30 cellular contexts compared by ENCODE assay signal in genomic region chr18:45127395-45127794, GRCh38.
"Had no signal": no experiment of that assay in that cellular context is flagged by ENCODE, and none has a peak within 500 bp of the region (broad histone marks: within the 10 kb centered on the region; RNA-seq: fewer than 3 reads in every experiment).

No MANE protein-coding gene starts in this region.

- H3K4me1 Mint-ChIP-seq: activated T-helper 17 cell treated with anti-CD3 and anti-CD28 coated beads, Interleukin-2, amount 50 U/mL, for 72 hours; naive thymus-derived CD4-positive, alpha-beta T cell; WTC11 had no signal

- H3K9me3 Mint-ChIP-seq: activated CD8-positive, alpha-beta T cell treated with anti-CD3 and anti-CD28 coated beads for 36 hours; activated T-cell treated with anti-CD3 and anti-CD28 coated beads, Interleukin-2, amount 50 U/mL, for 4 hours; neural crest cell had no signal

- ATAC-seq: activated CD8-positive, alpha-beta T cell treated with anti-CD3 and anti-CD28 coated beads for 36 hours; activated T-cell treated with anti-CD3 and anti-CD28 coated beads, Interleukin-2, amount 50 U/mL, for 4 hours; activated T-helper 17 cell treated with anti-CD3 and anti-CD28 coated beads, Interleukin-2, amount 50 U/mL, for 72 hours; gastroesophageal sphincter; left ventricle myocardium superior; naive thymus-derived CD4-positive, alpha-beta T cell; psoas muscle; upper lobe of right lung; WTC11 had no signal

- H3K27ac ChIP-seq: epithelial cell of prostate, esophagus squamous epithelium, gastroesophageal sphincter, hepatocyte, parathyroid adenoma, psoas muscle, right atrium auricular region, suprapubic skin, tibial artery, upper lobe of right lung had no signal

- H3K27ac Mint-ChIP-seq: activated CD8-positive, alpha-beta T cell treated with anti-CD3 and anti-CD28 coated beads for 36 hours; activated T-helper 17 cell treated with anti-CD3 and anti-CD28 coated beads, Interleukin-2, amount 50 U/mL, for 72 hours; naive thymus-derived CD4-positive, alpha-beta T cell; T-helper 1 cell treated with Interleukin-12 subunit alpha and Interleukin-12 subunit beta and Interleukin-4 antibody, amounts not matched to agents 30 μg/mL and 1 μg/mL, for 36 hours; WTC11 had no signal

- H3K4me3 Mint-ChIP-seq: activated CD8-positive, alpha-beta T cell treated with anti-CD3 and anti-CD28 coated beads for 36 hours; activated T-cell treated with anti-CD3 and anti-CD28 coated beads, Interleukin-2, amount 50 U/mL, for 4 hours; activated T-helper 17 cell treated with anti-CD3 and anti-CD28 coated beads, Interleukin-2, amount 50 U/mL, for 72 hours; naive thymus-derived CD4-positive, alpha-beta T cell; neural crest cell; T-helper 1 cell treated with Interleukin-12 subunit alpha and Interleukin-12 subunit beta and Interleukin-4 antibody, amounts not matched to agents 30 μg/mL and 1 μg/mL, for 36 hours; WTC11 had no signal

- DNase-seq: activated CD4-positive, alpha-beta T cell treated with anti-CD3 and anti-CD28 coated beads for 1 hour; activated CD4-positive, alpha-beta T cell treated with anti-CD3 and anti-CD28 coated beads, Interleukin-2, amount 50 U/mL, for 1 hour; activated CD8-positive, alpha-beta T cell treated with anti-CD3 and anti-CD28 coated beads for 36 hours; activated gamma-delta T cell treated with Interleukin-2 at 50 U/mL for 16 hours; activated naive CD4-positive, alpha-beta T cell treated with anti-CD3 and anti-CD28 coated beads, Interleukin-2, amount 50 U/mL, for 16 hours; activated T-cell treated with anti-CD3 and anti-CD28 coated beads, Interleukin-2, amount 50 U/mL, for 4 hours; amygdala; caudate nucleus; esophagus squamous epithelium; islet precursor cell; left ventricle myocardium superior; naive thymus-derived CD4-positive, alpha-beta T cell; nucleus accumbens; psoas muscle; stimulated activated CD4-positive, alpha-beta T cell treated with anti-CD3 and anti-CD28 coated beads, Interleukin-15, amount 100 ng/mL, for 24 hours; stimulated activated CD4-positive, alpha-beta T cell treated with anti-CD3 and anti-CD28 coated beads, Interleukin-2, amount 100 ng/mL, for 24 hours; stimulated activated naive CD4-positive, alpha-beta T cell; T-helper 9 cell; tibial artery; upper lobe of right lung had no signal

- H3K36me3 Mint-ChIP-seq: naive thymus-derived CD4-positive, alpha-beta T cell; WTC11 had no signal

- H3K4me1 ChIP-seq: esophagus squamous epithelium, gastroesophageal sphincter, parathyroid adenoma, psoas muscle, right atrium auricular region, suprapubic skin, tibial artery, upper lobe of right lung had no signal

- H3K9me3 ChIP-seq: esophagus squamous epithelium, gastroesophageal sphincter, psoas muscle, right atrium auricular region, suprapubic skin, tibial artery, upper lobe of right lung had no signal

- H3K4me3 ChIP-seq: esophagus squamous epithelium, gastroesophageal sphincter, hepatocyte, psoas muscle, right atrium auricular region, suprapubic skin, tibial artery, upper lobe of right lung had no signal

- H3K36me3 ChIP-seq: esophagus squamous epithelium, gastroesophageal sphincter, right atrium auricular region, suprapubic skin, tibial artery, upper lobe of right lung had no signal
